Comparison of ENCODE assay signal across 8 cellular contexts in genomic region chr12:121579190-121579791, GRCh38. TPM values are rescaled to one million over a fixed set of nuclear protein-coding genes. Genes with fewer than 3 reads are reported as not detected.
DNase-seq lines count a peak whose midpoint lies in the region; ATAC-seq, FAIRE-seq and TF ChIP-seq lines count a peak whose summit lies in the region.

No MANE protein-coding gene starts in this region.

- H3F3A ChIP-seq in SU-DHL-6 (ENCODE audit: insufficient read depth) = no peaks in the 10 kb centered on the region

- H3K4me2 ChIP-seq in SU-DHL-6 (ENCODE audit: low read depth, low read length, poor library complexity, severe bottlenecking) (peak overlapping the region; percentile 89), keratinocyte (ENCODE audit: control insufficient read depth, extremely low read depth, insufficient read depth, low read depth, low read length) (peak overlapping the region; percentile 88)

- DNase-seq in NCI-H345 (lab: John Stamatoyannopoulos, UW) = peak; percentile 14
- no peak for DNase-seq in NCI-H345 treated with DMSO at 0.1 percent for 48 hours (lab: John Stamatoyannopoulos, UW; ENCODE audit: unreplicated experiment)
- peak; percentile 32 to 55 (median 44) for DNase-seq in body of pancreas
- no peak for DNase-seq in keratinocyte (ENCODE audit: low read depth, low spot score)
- peak; percentile 36 for DNase-seq in stimulated activated CD4-positive, alpha-beta T cell treated with anti-CD3 and anti-CD28 coated beads, Interleukin-4, amount 100 ng/mL, for 1 hour
- no peak for DNase-seq in SIG-M5 treated with dmso at 0.1 percent for 504 hours (lab: John Stamatoyannopoulos, UW; ENCODE audit: unreplicated experiment)

- H2AFZ ChIP-seq in SU-DHL-6 (ENCODE audit: low read depth, low read length, severe bottlenecking) = peak overlapping the region; percentile 80
- H2AFZ ChIP-seq in keratinocyte (ENCODE audit: control insufficient read depth, low read length) = peak overlapping the region; percentile 84

- TF ChIP-seq CTCF in SU-DHL-6 (IDR thresholded peaks at IDR 0.05; ENCODE audit: insufficient read depth, low read length, poor library complexity, severe bottlenecking) = no peak
- no peak for TF ChIP-seq CTCF in body of pancreas (IDR thresholded peaks at IDR 0.05)
- TF ChIP-seq CTCF in keratinocyte (optimal IDR thresholded peaks at IDR 0.05 in 1 of 3, IDR thresholded peaks at IDR 0.05 in 1 of 3, conservative IDR thresholded peaks at IDR 0.05 in 1 of 3; ENCODE audit: extremely low read depth in 1 of 3, insufficient read depth in 2 of 3, low read length in 3 of 3) = no peak

- H4K20me1 ChIP-seq in SU-DHL-6 (ENCODE audit: low read depth, low read length) (no peaks in the 10 kb centered on the region), keratinocyte (ENCODE audit: control insufficient read depth, extremely low read depth, insufficient read depth, low read length) (no peaks in the 10 kb centered on the region)

- H3K9ac ChIP-seq in SU-DHL-6 (ENCODE audit: low read length) (peak overlapping the region; percentile 63), keratinocyte (ENCODE audit: control insufficient read depth, extremely low read depth, insufficient read depth, low read length) (peak overlapping the region; percentile 83)

- no peaks in the 10 kb centered on the region for H3K79me2 ChIP-seq in SU-DHL-6 (ENCODE audit: insufficient read depth, low read length)
- no peaks in the 10 kb centered on the region for H3K79me2 ChIP-seq in keratinocyte (ENCODE audit: control insufficient read depth, insufficient read depth, low read length)

- H3K9me2 ChIP-seq in SU-DHL-6 (replicated peaks; ENCODE audit: insufficient read depth, low read length) = no peaks in the 10 kb centered on the region

- TF ChIP-seq POLR2A in body of pancreas (IDR thresholded peaks at IDR 0.05) = peak in 2 of 3 donors; percentile 35 to 43

- H3K4me3 ChIP-seq in SU-DHL-6 (ENCODE audit: insufficient read depth, low read length, poor library complexity, severe bottlenecking) (peak overlapping the region; percentile 56), body of pancreas (peak overlapping the region; percentile 49 to 61), keratinocyte (ENCODE audit: control insufficient read depth in 2 of 3, extremely low read depth in 1 of 3, insufficient read depth in 2 of 3, low read depth in 1 of 3, low read length in 3 of 3) (peak overlapping the region; percentile 48 to 72 (median 70))

- H3K9me3 ChIP-seq in SU-DHL-6 (ENCODE audit: insufficient read depth, low read length) = no peaks in the 10 kb centered on the region
- no peaks in the 10 kb centered on the region for H3K9me3 ChIP-seq in body of pancreas
- no peaks in the 10 kb centered on the region for H3K9me3 ChIP-seq in keratinocyte (ENCODE audit: control insufficient read depth, low read depth, low read length)

- peaks cover 44% of the 10 kb centered on the region for H3K4me1 ChIP-seq in body of pancreas
- H3K4me1 ChIP-seq in keratinocyte (ENCODE audit: control insufficient read depth, extremely low read depth, insufficient read depth, low read length) = peaks cover 53% of the 10 kb centered on the region

- H3K27ac ChIP-seq in SU-DHL-6 (ENCODE audit: low read depth, low read length) (no peak overlapping the region), body of pancreas (peak overlapping the region in 3 of 4 donors; percentile 65 to 85 (median 67)), keratinocyte (ENCODE audit: control insufficient read depth, insufficient read depth, low read length) (peak overlapping the region; percentile 96)

- H3K36me3 ChIP-seq in SU-DHL-6 (ENCODE audit: low read length) = no peaks in the 10 kb centered on the region
- no peaks in the 10 kb centered on the region for H3K36me3 ChIP-seq in body of pancreas (replicated peaks in 1 of 2; ENCODE audit: insufficient read depth in 1 of 2, low read depth in 2 of 2)
- H3K36me3 ChIP-seq in keratinocyte (ENCODE audit: control insufficient read depth in 2 of 2, extremely low read depth in 1 of 2, insufficient read depth in 2 of 2, low read length in 2 of 2) = peaks cover 1 to 4% of the 10 kb centered on the region in 2 experiments

- H3K27me3 ChIP-seq in SU-DHL-6 (ENCODE audit: low read length) (no peaks in the 10 kb centered on the region), body of pancreas (no peaks in the 10 kb centered on the region), keratinocyte (ENCODE audit: control insufficient read depth, extremely low read depth, insufficient read depth, low read length) (no peaks in the 10 kb centered on the region)

- no peak for FAIRE-seq in keratinocyte (lab: Jason Lieb, UNC)

- H3K9me1 ChIP-seq in keratinocyte (ENCODE audit: control insufficient read depth, extremely low read depth, insufficient read depth, low read length) = peaks cover 3% of the 10 kb centered on the region

- dilution Hi-C loops in keratinocyte (cut with MboI; ENCODE audit: extremely low pct_ligation_motif_present, low sequenced_read_pairs) = no loop called here

- intact Hi-C loops in body of pancreas (cut with DNase I) = loop anchor here (10.0 kb wide), 1 partner anchor 46 kb away; the partner anchor contains the start of gene ORAI1

- ATAC-seq in body of pancreas (peak; percentile 54), HG02870 (IDR thresholded peaks at IDR 0.05; ENCODE audit: unreplicated experiment) (no peak)

- 0% methylated on average over 10 to 48 of the region's 53 CpGs for WGBS in body of pancreas, 2 donors

RNA-seq across cellular contexts. Expression of gene KDM2B, which starts 1.5 kb away (rescaled TPM):
- 10 to 100 TPM; 17.8 to 26.5 TPM for total RNA-seq in body of pancreas
- polyA plus RNA-seq in keratinocyte = 10.0 to 13.9 TPM (median 10.3 TPM) in 3 replicates
- 9.4 TPM for polyA plus RNA-seq in keratinocyte (2011; ENCODE audit: low read depth)
- 7.9 and 9.5 TPM in 2 replicates for polyA plus RNA-seq in keratinocyte (2011; cell fraction: cytosol; rRNA removed)
- 21.3 and 27.0 TPM in 2 replicates for polyA plus RNA-seq in keratinocyte (2011; cell fraction: nucleus; rRNA removed)
- polyA plus RNA-seq in keratinocyte (2012; ENCODE audit: low replicate concordance) = 14.1 and 15.5 TPM in 2 replicates
- 26.6 to 81.5 TPM (median 27.8 TPM) in 3 replicates for polyA minus RNA-seq in keratinocyte
- 13.4 TPM for polyA minus RNA-seq in keratinocyte (2011; cell fraction: cytosol; rRNA and poly(A)+ RNA removed)
- 10.6 and 24.5 TPM in 2 replicates for polyA minus RNA-seq in keratinocyte (2011; cell fraction: nucleus; rRNA and poly(A)+ RNA removed)

RNA-seq across cellular contexts. Expression of gene ORAI1, which starts 47.0 kb away (rescaled TPM):
- total RNA-seq in body of pancreas = 1 to 10 TPM in 1 of 2 donors, under 1 TPM in 1; 0.66 to 3.9 TPM
- 17.1 to 29.4 TPM (median 26.4 TPM) in 3 replicates for polyA plus RNA-seq in keratinocyte
- polyA plus RNA-seq in keratinocyte (2011; ENCODE audit: low read depth) = 2.9 TPM
- 31.1 and 63.8 TPM in 2 replicates for polyA plus RNA-seq in keratinocyte (2011; cell fraction: cytosol; rRNA removed)
- 14.4 and 25.0 TPM in 2 replicates for polyA plus RNA-seq in keratinocyte (2011; cell fraction: nucleus; rRNA removed)
- 18.7 and 40.0 TPM in 2 replicates for polyA plus RNA-seq in keratinocyte (2012; ENCODE audit: low replicate concordance)
- polyA minus RNA-seq in keratinocyte = 24.1 to 41.4 TPM (median 25.1 TPM) in 3 replicates
- 87.5 TPM for polyA minus RNA-seq in keratinocyte (2011; cell fraction: cytosol; rRNA and poly(A)+ RNA removed)
- 12.6 and 17.3 TPM in 2 replicates for polyA minus RNA-seq in keratinocyte (2011; cell fraction: nucleus; rRNA and poly(A)+ RNA removed)

Comparison
In these comparisons a context has a peak if more than half of its experiments do, and no peak if none do; other contexts are left out.
1. DNase-seq: peak in NCI-H345 (single experiment), body of pancreas (4 of 4) and stimulated activated CD4-positive, alpha-beta T cell treated with anti-CD3 and anti-CD28 coated beads, Interleukin-4, amount 100 ng/mL, for 1 hour (single experiment); none in NCI-H345 treated with DMSO at 0.1 percent for 48 hours (single experiment), keratinocyte (single experiment) and SIG-M5 treated with dmso at 0.1 percent for 504 hours (single experiment).
2. Peak in every context shown above with its lines, with median percentiles within 50 percentile points of each other: H3K4me3 ChIP-seq.